Comparison of ENCODE assay signal across 8 cellular contexts in genomic region chr4:38062088-38062893, GRCh38.
DNase-seq lines count a peak whose midpoint lies in the region; ATAC-seq, FAIRE-seq and TF ChIP-seq lines count a peak whose summit lies in the region.

No MANE protein-coding gene starts in this region.

- TF ChIP-seq CTCF in K562 (IDR thresholded peaks at IDR 0.05 in 2 of 3, conservative IDR thresholded peaks at IDR 0.05 in 1 of 3; ENCODE audit: insufficient read depth in 2 of 3, low read depth in 1 of 3, low read length in 3 of 3) = peak; percentile 67 to 83 (median 83)
- peak; percentile 79 for TF ChIP-seq CTCF in smooth muscle cell (IDR thresholded peaks at IDR 0.05; ENCODE audit: borderline replicate concordance, insufficient read depth, poor library complexity, severe bottlenecking)

- WGBS in K562 (ENCODE audit: insufficient coverage, low coverage, missing lambda C conversion rate) = 27% methylated on average over 12 of the region's 13 CpGs
- no CpG with 5 or more reads among the region's 13 CpGs for WGBS in iPS DF 6.9 (ENCODE audit: insufficient coverage, insufficient read length)
- 52% methylated on average over 13 of the region's 13 CpGs for WGBS in smooth muscle cell (ENCODE audit: low lambda C conversion rate)

- H3K9ac ChIP-seq in K562 (ENCODE audit: insufficient read depth in 1 of 2, low read depth in 2 of 2, low read length in 2 of 2) = no peak overlapping the region
- no peak overlapping the region for H3K9ac ChIP-seq in smooth muscle cell (ENCODE audit: low read depth)

- TF ChIP-seq RAD21 in K562 (CRISPR knock-in tag; conservative IDR thresholded peaks at IDR 0.05 in 1 of 2, IDR thresholded peaks at IDR 0.05 in 1 of 2) = peak; percentile 71 to 72

- BruUV-seq in K562 (replicated peaks; lab: Mats Ljungman, UMichigan) = no TSS peak

- H3K27me3 ChIP-seq in K562 (ENCODE audit: control insufficient read depth in 2 of 2, insufficient read depth in 2 of 2, low read length in 2 of 2) (peaks cover 4 to 8% of the 10 kb centered on the region in 2 experiments; a peak in 3 of 5 replicates), iPS DF 6.9 (ENCODE audit: control insufficient read depth, insufficient read depth, low read length) (no peaks in the 10 kb centered on the region), smooth muscle cell (ENCODE audit: low read depth) (no peaks in the 10 kb centered on the region)

- H3K4me2 ChIP-seq in K562 (ENCODE audit: insufficient read depth, low read length) (no peak overlapping the region), smooth muscle cell (peak overlapping the region; percentile 60)

- H3F3A ChIP-seq in smooth muscle cell (ENCODE audit: low read depth) = peaks cover 16% of the 10 kb centered on the region

- H3K9me1 ChIP-seq in K562 (ENCODE audit: control insufficient read depth, insufficient read depth, low read length) = no peaks in the 10 kb centered on the region

- H3K4me3 ChIP-seq in K562 (no peak overlapping the region), iPS DF 6.9 (ENCODE audit: low read length) (no peak overlapping the region), smooth muscle cell (peak overlapping the region; percentile 25)

- TF ChIP-seq POLR2A in K562 (conservative IDR thresholded peaks at IDR 0.05) = no peak

- H3K4me1 ChIP-seq in K562 (replicated peaks in 1 of 2; ENCODE audit: control insufficient read depth in 2 of 2, insufficient read depth in 2 of 2, low read length in 2 of 2) (peaks cover 4 to 10% of the 10 kb centered on the region in 2 experiments; a peak in 2 of 5 replicates), iPS DF 6.9 (ENCODE audit: control insufficient read depth, insufficient read depth, low read length) (no peaks in the 10 kb centered on the region), smooth muscle cell (ENCODE audit: low read depth) (peaks cover 5% of the 10 kb centered on the region)

- H3K36me3 ChIP-seq in K562 (ENCODE audit: control insufficient read depth, insufficient read depth, low read length) (no peaks in the 10 kb centered on the region), iPS DF 6.9 (ENCODE audit: control insufficient read depth, insufficient read depth, low read length) (no peaks in the 10 kb centered on the region), smooth muscle cell (ENCODE audit: low read depth) (no peaks in the 10 kb centered on the region)

- DNase-seq in AG08395 (ENCODE audit: low spot score) (peak; percentile 80), GM19238 (ENCODE audit: insufficient read length, low spot score) (peak; percentile 19), NCI-H1105 (lab: John Stamatoyannopoulos, UW) (peak; percentile 41), K562 (ENCODE audit: extremely low read depth in 1 of 4, low spot score in 3 of 4) (peak; percentile 62 to 86 (median 66)), iPS DF 6.9 (ENCODE audit: low read depth, low spot score) (peak; percentile 66), smooth muscle cell (lab: John Stamatoyannopoulos, UW; ENCODE audit: unreplicated experiment) (peak; percentile 11)

- in situ Hi-C loops in K562 (cut with MboI) = loop anchor here (5.0 to 25.0 kb wide), 2 partner anchors 670 to 1075 kb away; no protein-coding TSS in a partner anchor

- H3K27ac ChIP-seq in K562 (ENCODE audit: extremely low read depth, low read depth, low read length) = no peak overlapping the region
- no peak overlapping the region for H3K27ac ChIP-seq in iPS DF 6.9 (ENCODE audit: low read length)
- peak overlapping the region; percentile 71 for H3K27ac ChIP-seq in smooth muscle cell (ENCODE audit: low read depth)

- no peak for TF ChIP-seq EP300 in K562 (IDR thresholded peaks at IDR 0.05; ENCODE audit: low read length)

- intact Hi-C loops in K562 (cut with micrococcal nuclease) = loop anchor here (1.0 to 10.0 kb wide), 6 partner anchors 323 to 1073 kb away; partner anchors contain the start of genes TLR10 and TLR6

- H2AFZ ChIP-seq in K562 (ENCODE audit: low read depth, low read length) = peak overlapping the region; percentile 82
- H2AFZ ChIP-seq in smooth muscle cell (ENCODE audit: low read depth) = no peak overlapping the region

- no peaks in the 10 kb centered on the region for H3K79me2 ChIP-seq in K562 (ENCODE audit: control insufficient read depth, insufficient read depth, low read length)
- H3K79me2 ChIP-seq in smooth muscle cell (ENCODE audit: low read depth) = no peaks in the 10 kb centered on the region

- POLR2A ChIA-PET in K562 (lab: Yijun Ruan, JAX) = no interaction called here

- CTCF ChIA-PET in K562 (lab: Yijun Ruan, JAX; ENCODE audit: low intra/inter-chr PET ratio) = interaction anchor here (0.6 to 2.7 kb wide), 10 partner anchors 11 to 1018 kb away, joined by 3 to 20 read pairs (median 4); partner anchors contain the start of gene TLR10

- peak; percentile 92 for ATAC-seq in K562
- no peak for ATAC-seq in HG03439 (IDR thresholded peaks at IDR 0.05; ENCODE audit: unreplicated experiment)

- H4K20me1 ChIP-seq in K562 (replicated peaks; ENCODE audit: control insufficient read depth, insufficient read depth, low read length) = no peaks in the 10 kb centered on the region
- no peaks in the 10 kb centered on the region for H4K20me1 ChIP-seq in smooth muscle cell (ENCODE audit: low read depth)

- H3K9me3 ChIP-seq in K562 (replicated peaks; ENCODE audit: control insufficient read depth, insufficient read depth, low read depth, low read length) = no peaks in the 10 kb centered on the region
- H3K9me3 ChIP-seq in iPS DF 6.9 (ENCODE audit: control insufficient read depth, insufficient read depth, low read length) = no peaks in the 10 kb centered on the region
- H3K9me3 ChIP-seq in smooth muscle cell (replicated peaks; ENCODE audit: low read depth) = no peaks in the 10 kb centered on the region

- FAIRE-seq in TTC549 (lab: Jason Lieb, UNC) (peak; percentile 73), K562 (lab: Jason Lieb, UNC) (peak; percentile 99)

TF ChIP-seq in K562, 482 proteins besides CTCF, POLR2A, EP300 and RAD21 (continues in another document):
- TF ChIP-seq CBX5 (IDR thresholded peaks at IDR 0.05; ENCODE audit: borderline replicate concordance, low read depth) (no peak), HSF4 (CRISPR knock-in tag; IDR thresholded peaks at IDR 0.05; ENCODE audit: borderline replicate concordance) (no peak), GATAD2B (IDR thresholded peaks at IDR 0.05; ENCODE audit: borderline replicate concordance) (no peak), IRF2 (CRISPR knock-in tag; IDR thresholded peaks at IDR 0.05) (no peak), CAMTA2 (CRISPR knock-in tag; conservative IDR thresholded peaks at IDR 0.05) (no peak), ZNF445 (CRISPR knock-in tag; IDR thresholded peaks at IDR 0.05; ENCODE audit: low read depth) (no peak), FOXK2 (conservative IDR thresholded peaks at IDR 0.05 in 1 of 2, IDR thresholded peaks at IDR 0.05 in 1 of 2; ENCODE audit: low read depth in 2 of 2) (peak; percentile 89 to 90), E4F1 (CRISPR knock-in tag; IDR thresholded peaks at IDR 0.05; ENCODE audit: borderline replicate concordance) (no peak), THRA (IDR thresholded peaks at IDR 0.05) (no peak), CXXC5 (CRISPR knock-in tag; IDR thresholded peaks at IDR 0.05) (peak; percentile 19; the same call in 1 of the 2 replicates), CEBPB (tag; IDR thresholded peaks at IDR 0.05) (no peak)

Comparison
In these comparisons a context has a peak if more than half of its experiments do, and no peak if none do; other contexts are left out.
1. DNase-seq: peak in every context shown above with its lines; median percentile 80 in AG08395; 66 in K562; 66 in iPS DF 6.9; 41 in NCI-H1105; 19 in GM19238; 11 in smooth muscle cell.